ENCODE assay signal across 8 cellular contexts in genomic region chr15:44584162-44584749, GRCh38. TPM values are rescaled to one million over a fixed set of nuclear protein-coding genes. Genes with fewer than 3 reads are reported as not detected.
DNase-seq lines count a peak whose midpoint lies in the region; ATAC-seq and TF ChIP-seq lines count a peak whose summit lies in the region.

No MANE protein-coding gene starts in this region.

- no peak overlapping the region for H3K4me3 ChIP-seq in HL-60 (replicated peaks; ENCODE audit: insufficient read depth, low read length)
- no peak overlapping the region for H3K4me3 ChIP-seq in naive thymus-derived CD4-positive, alpha-beta T cell (ENCODE audit: low read length)
- H3K4me3 ChIP-seq in uterus: no peak overlapping the region

- H3K27me3 Mint-ChIP-seq in CD4-positive, alpha-beta T cell: no peaks in the 10 kb centered on the region
- H3K27me3 Mint-ChIP-seq in naive thymus-derived CD4-positive, alpha-beta T cell: no peaks in the 10 kb centered on the region

- peaks cover 0 to 57% (median 0%) of the 10 kb centered on the region in 3 experiments for H3K36me3 ChIP-seq in naive thymus-derived CD4-positive, alpha-beta T cell (ENCODE audit: control insufficient read depth in 2 of 3, insufficient read depth in 3 of 3, low read length in 3 of 3)
- H3K36me3 ChIP-seq in uterus: no peaks in the 10 kb centered on the region

- H3K4me3 Mint-ChIP-seq in CD4-positive, alpha-beta T cell: no peak overlapping the region
- H3K4me3 Mint-ChIP-seq in naive thymus-derived CD4-positive, alpha-beta T cell: no peak overlapping the region

- ATAC-seq in CD4-positive, alpha-beta T cell (ENCODE audit: poor library complexity): peak; percentile 94
- ATAC-seq in naive thymus-derived CD4-positive, alpha-beta T cell: peak; percentile 89
- ATAC-seq in GM21526 (IDR thresholded peaks at IDR 0.05; ENCODE audit: low FRiP score, unreplicated experiment) (no peak), HG02981 (IDR thresholded peaks at IDR 0.05; ENCODE audit: unreplicated experiment) (no peak)

- H3K27ac ChIP-seq in CD4-positive, alpha-beta T cell (ENCODE audit: low read depth, low read length): no peak overlapping the region
- H3K27ac ChIP-seq in HL-60 (replicated peaks) (no peak overlapping the region), uterus (no peak overlapping the region)
- no peak overlapping the region for H3K27ac ChIP-seq in naive thymus-derived CD4-positive, alpha-beta T cell (ENCODE audit: low read depth, low read length)

- CTCF ChIA-PET in CD4-positive, alpha-beta T cell (lab: Charles Lee): interaction anchor here (0.6 to 2.0 kb wide), 13 partner anchors 8 to 453 kb away, joined by 3 to 10 read pairs (median 4); partner anchors contain the start of genes B2M, PATL2 and TRIM69
- CTCF ChIA-PET in naive thymus-derived CD4-positive, alpha-beta T cell (lab: Charles Lee): interaction anchor here (0.6 to 1.6 kb wide), 7 partner anchors 9 to 154 kb away, joined by 3 to 8 read pairs (median 4); partner anchors contain the start of gene TRIM69

- peaks cover 82% of the 10 kb centered on the region for H3K36me3 Mint-ChIP-seq in CD4-positive, alpha-beta T cell (ENCODE audit: low read depth)
- H3K36me3 Mint-ChIP-seq in naive thymus-derived CD4-positive, alpha-beta T cell: peaks cover 13 to 51% (median 21%) of the 10 kb centered on the region in 5 donors

- peaks cover 0 to 1% of the 10 kb centered on the region in 2 donors for H3K4me1 ChIP-seq in naive thymus-derived CD4-positive, alpha-beta T cell (ENCODE audit: control insufficient read depth in 2 of 2, insufficient read depth in 2 of 2, low read length in 2 of 2)
- no peaks in the 10 kb centered on the region for H3K4me1 ChIP-seq in uterus

- H3K27ac Mint-ChIP-seq in CD4-positive, alpha-beta T cell: no peak overlapping the region
- peak overlapping the region in 4 of 9 donors; percentile 33 to 70 (median 61) for H3K27ac Mint-ChIP-seq in naive thymus-derived CD4-positive, alpha-beta T cell

- intact Hi-C loops in CD4-positive, alpha-beta T cell (cut with DNase I, micrococcal nuclease): loop anchor here in 1 of 2 experiments (5.0 kb wide), 1 partner anchor 338 kb away; no protein-coding TSS in a partner anchor
- intact Hi-C loops in naive thymus-derived CD4-positive, alpha-beta T cell (cut with micrococcal nuclease): loop anchor here in 1 of 2 donors (2.0 kb wide), 1 partner anchor 155 kb away; no protein-coding TSS in a partner anchor
- intact Hi-C loops in uterus (cut with DNase I; ENCODE audit: low total_unique reads): no loop called here

- no peaks in the 10 kb centered on the region for H3K9me3 ChIP-seq in CD4-positive, alpha-beta T cell (ENCODE audit: control insufficient read depth, low read length)
- no peaks in the 10 kb centered on the region for H3K9me3 ChIP-seq in naive thymus-derived CD4-positive, alpha-beta T cell (ENCODE audit: control insufficient read depth in 2 of 3, low read length in 3 of 3)
- H3K9me3 ChIP-seq in uterus: no peaks in the 10 kb centered on the region

- POLR2A ChIA-PET in CD4-positive, alpha-beta T cell (lab: Charles Lee): interaction anchor here (0.6 to 1.8 kb wide), 7 partner anchors 79 to 154 kb away, joined by 3 to 6 read pairs (median 5); partner anchors contain the start of genes B2M, PATL2 and TRIM69
- POLR2A ChIA-PET in naive thymus-derived CD4-positive, alpha-beta T cell (lab: Charles Lee): interaction anchor here (0.6 to 4.9 kb wide), 3 partner anchors 142 to 154 kb away, joined by 3 to 19 read pairs (median 4); partner anchors contain the start of gene TRIM69

- H3K4me1 Mint-ChIP-seq in CD4-positive, alpha-beta T cell (ENCODE audit: low read depth): peaks cover 21% of the 10 kb centered on the region
- H3K4me1 Mint-ChIP-seq in naive thymus-derived CD4-positive, alpha-beta T cell: peaks cover 3 to 25% (median 18%) of the 10 kb centered on the region in 7 donors

- no peaks in the 10 kb centered on the region for H3K27me3 ChIP-seq in CD4-positive, alpha-beta T cell (ENCODE audit: control insufficient read depth, insufficient read depth, low read length)
- no peaks in the 10 kb centered on the region for H3K27me3 ChIP-seq in HL-60 (ENCODE audit: insufficient read depth, poor library complexity, severe bottlenecking)
- no peaks in the 10 kb centered on the region for H3K27me3 ChIP-seq in naive thymus-derived CD4-positive, alpha-beta T cell (ENCODE audit: control insufficient read depth in 2 of 2, insufficient read depth in 2 of 2, low read length in 2 of 2)
- no peaks in the 10 kb centered on the region for H3K27me3 ChIP-seq in uterus

- TF ChIP-seq CTCF in CD4-positive, alpha-beta T cell (IDR thresholded peaks at IDR 0.05): peak; percentile 64
- TF ChIP-seq CTCF in HL-60 (IDR thresholded peaks at IDR 0.05; ENCODE audit: insufficient read depth, low read length) (peak; percentile 63), uterus (IDR thresholded peaks at IDR 0.05) (peak in 3 of 4 experiments; percentile 9 to 11 (median 10))

- DNase-seq in CD4-positive, alpha-beta T cell: peak; percentile 32 to 64 (median 50)
- DNase-seq in HL-60 (ENCODE audit: low read depth in 1 of 2, low spot score in 1 of 2): peak in 1 of 2 experiments; percentile 79
- peak; percentile 59 for DNase-seq in UCSD-AML1 (lab: John Stamatoyannopoulos, UW; ENCODE audit: unreplicated experiment)
- peak; percentile 46 for DNase-seq in cerebellar cortex (ENCODE audit: low spot score)
- peak; percentile 21 to 56 (median 46) for DNase-seq in naive thymus-derived CD4-positive, alpha-beta T cell
- DNase-seq in uterus: no peak

- TF ChIP-seq POLR2A in uterus (IDR thresholded peaks at IDR 0.05): no peak

- no peaks in the 10 kb centered on the region for H3K9me3 Mint-ChIP-seq in CD4-positive, alpha-beta T cell
- H3K9me3 Mint-ChIP-seq in naive thymus-derived CD4-positive, alpha-beta T cell: no peaks in the 10 kb centered on the region

RNA-seq across cellular contexts. Expression of gene EIF3J, which starts 47.3 kb away (rescaled TPM):
- total RNA-seq in CD4-positive, alpha-beta T cell: 10 to 100 TPM; 67.6 to 69.2 TPM
- 10 to 100 TPM; 52.9 to 83.4 (median 66.5) TPM for total RNA-seq in naive thymus-derived CD4-positive, alpha-beta T cell
- 10 to 100 TPM; 19.3 to 22.7 TPM for polyA plus RNA-seq in naive thymus-derived CD4-positive, alpha-beta T cell
- total RNA-seq in uterus: 10 to 100 TPM; 10.5 to 68.1 (median 45.4) TPM

Comparison
In these comparisons a context has a peak if more than half of its experiments do, and no peak if none do; other contexts are left out.
1. ATAC-seq: peak in CD4-positive, alpha-beta T cell (single experiment) and naive thymus-derived CD4-positive, alpha-beta T cell (single experiment); none in GM21526 (single experiment) and HG02981 (single experiment).
2. DNase-seq: peak in CD4-positive, alpha-beta T cell (10 of 10), UCSD-AML1 (single experiment), cerebellar cortex (single experiment) and naive thymus-derived CD4-positive, alpha-beta T cell (9 of 9); none in uterus (0 of 2).
3. CTCF ChIP-seq: peak in every context shown above with its lines; median percentile 64 in CD4-positive, alpha-beta T cell; 63 in HL-60; 10 in uterus.